22 cellular contexts compared by ENCODE assay signal in the genomic region with DNA sequence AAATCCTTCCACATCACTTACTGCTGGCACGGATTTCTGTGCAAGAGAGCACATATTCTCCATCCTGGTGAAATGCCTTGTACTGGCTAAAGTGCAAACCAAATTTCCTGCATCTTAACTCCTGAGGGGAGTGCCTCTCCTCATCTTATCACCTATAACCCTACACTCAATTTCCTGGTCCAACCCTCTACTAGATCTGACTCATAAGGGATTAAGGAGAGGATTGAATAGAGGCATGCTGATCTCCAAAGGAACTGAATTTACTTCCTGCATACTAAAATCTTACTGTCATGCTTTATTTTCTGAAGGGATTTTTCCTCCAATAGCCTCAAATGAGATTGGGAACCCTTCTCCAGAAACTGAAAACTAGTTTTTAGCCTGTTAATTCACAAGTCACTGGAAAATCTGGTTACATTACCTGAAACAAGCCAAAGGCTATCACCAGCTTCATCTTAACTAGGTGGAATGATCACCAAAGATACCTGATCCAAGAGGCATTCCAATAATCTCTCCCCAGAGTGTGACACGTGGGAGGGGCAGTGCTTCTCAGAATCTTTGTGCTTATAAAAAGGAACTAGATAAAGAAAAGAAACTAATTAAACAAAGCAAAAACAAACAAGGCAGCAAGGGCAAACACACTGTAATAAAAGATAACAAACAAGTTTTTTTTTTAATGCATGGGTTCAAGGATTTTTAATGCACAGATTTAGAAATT.
A peak's percentile ranks its signal among the peaks of the same experiment; 100 is the strongest.
DNase-seq lines count a peak whose midpoint lies in the region; ATAC-seq and TF ChIP-seq lines count a peak whose summit lies in the region.
"Had no signal": no experiment of that assay in that cellular context is flagged by ENCODE, and none has a peak within 500 bp of the region (broad histone marks: within the 10 kb centered on the region; RNA-seq: fewer than 3 reads in every experiment).

No MANE protein-coding gene starts in this region.

- no peak overlapping the region for H3K4me3 Mint-ChIP-seq in type B pancreatic cell
- H3K4me3 Mint-ChIP-seq: activated naive CD4-positive, alpha-beta T cell treated with anti-CD3 and anti-CD28 coated beads, Interleukin-2, amount 10 ng/mL, durations not matched to agents 7 days and 5 days; natural killer cell; stimulated activated memory B cell treated with anti-CD40 and anti-IgM and Interleukin-4, amounts not matched to agents 10 μg/mL and 1 μg/mL and 100 μg/mL, for 72 hours had no signal

- no peaks in the 10 kb centered on the region for H3K27me3 ChIP-seq in foreskin keratinocyte
- H3K27me3 ChIP-seq: tibial nerve had no signal

- H3K9me3 Mint-ChIP-seq in type B pancreatic cell = no peaks in the 10 kb centered on the region
- H3K9me3 Mint-ChIP-seq: activated naive CD4-positive, alpha-beta T cell treated with anti-CD3 and anti-CD28 coated beads, Interleukin-2, amount 10 ng/mL, durations not matched to agents 7 days and 5 days; stimulated activated memory B cell treated with anti-CD40 and anti-IgM and Interleukin-4, amounts not matched to agents 10 μg/mL and 1 μg/mL and 100 μg/mL, for 72 hours had no signal

- H3K4me1 Mint-ChIP-seq in type B pancreatic cell (ENCODE audit: unreplicated experiment) = peaks cover 6% of the 10 kb centered on the region
- H3K4me1 Mint-ChIP-seq: activated naive CD4-positive, alpha-beta T cell treated with anti-CD3 and anti-CD28 coated beads, Interleukin-2, amount 10 ng/mL, durations not matched to agents 7 days and 5 days; natural killer cell; stimulated activated memory B cell treated with anti-CD40 and anti-IgM and Interleukin-4, amounts not matched to agents 10 μg/mL and 1 μg/mL and 100 μg/mL, for 72 hours had no signal

- peak overlapping the region; percentile 52 for H3K27ac Mint-ChIP-seq in type B pancreatic cell
- H3K27ac Mint-ChIP-seq: activated naive CD4-positive, alpha-beta T cell treated with anti-CD3 and anti-CD28 coated beads, Interleukin-2, amount 10 ng/mL, durations not matched to agents 7 days and 5 days; natural killer cell; stimulated activated memory B cell treated with anti-CD40 and anti-IgM and Interleukin-4, amounts not matched to agents 10 μg/mL and 1 μg/mL and 100 μg/mL, for 72 hours had no signal

- TF ChIP-seq CTCF in VCaP (conservative IDR thresholded peaks at IDR 0.05) (no peak), foreskin keratinocyte (conservative IDR thresholded peaks at IDR 0.05) (no peak), type B pancreatic cell (conservative IDR thresholded peaks at IDR 0.05) (no peak)

- peak; percentile 98 for ATAC-seq in foreskin keratinocyte
- ATAC-seq in HG03135 (IDR thresholded peaks at IDR 0.05; ENCODE audit: unreplicated experiment) = no peak
- ATAC-seq: A549; natural killer cell; stimulated activated memory B cell treated with anti-CD40 and anti-IgM and Interleukin-4, amounts not matched to agents 10 μg/mL and 1 μg/mL and 100 μg/mL, for 72 hours had no signal

- DNase-seq in NCI-H446 (lab: John Stamatoyannopoulos, UW) = peak; percentile 1 to 41
- no peak for DNase-seq in NCI-H446 treated with DMSO at 0.1 percent for 48 hours (lab: John Stamatoyannopoulos, UW)
- peak; percentile 30 to 67 for DNase-seq in foreskin keratinocyte
- no peak for DNase-seq in type B pancreatic cell (ENCODE audit: extremely low spot score, unreplicated experiment)
- DNase-seq in foreskin melanocyte = no peak
- DNase-seq in inferior parietal cortex (ENCODE audit: extremely low spot score) = no peak
- DNase-seq: activated CD4-positive, alpha-beta T cell treated with anti-CD3 and anti-CD28 coated beads, Interleukin-2, amount 50 U/mL, for 4 hours; activated naive CD4-positive, alpha-beta T cell treated with anti-CD3 and anti-CD28 coated beads, Interleukin-2, amount 10 ng/mL, durations not matched to agents 7 days and 5 days; activated T-cell treated with anti-CD3 and anti-CD28 coated beads, Interleukin-2, amount 50 U/mL, for 1 hour; C1 segment of cervical spinal cord; DMS153; glutamatergic neuron; IMR-90; natural killer cell; NCI-H1930; NCI-H774; stimulated activated CD4-positive, alpha-beta T cell treated with anti-CD3 and anti-CD28 coated beads, Interleukin-12 subunit alpha, Interleukin-12 subunit beta, amount 100 ng/mL, for 4 hours had no signal

- peak overlapping the region; percentile 80 for H3K27ac ChIP-seq in VCaP
- H3K27ac ChIP-seq in foreskin keratinocyte = no peak overlapping the region
- H3K27ac ChIP-seq: A549, tibial nerve had no signal

- H3K4me1 ChIP-seq in foreskin keratinocyte = peaks cover 12% of the 10 kb centered on the region
- H3K4me1 ChIP-seq: A549 had no signal

- H3K27me3 Mint-ChIP-seq in type B pancreatic cell = no peaks in the 10 kb centered on the region
- H3K27me3 Mint-ChIP-seq: activated naive CD4-positive, alpha-beta T cell treated with anti-CD3 and anti-CD28 coated beads, Interleukin-2, amount 10 ng/mL, durations not matched to agents 7 days and 5 days; stimulated activated memory B cell treated with anti-CD40 and anti-IgM and Interleukin-4, amounts not matched to agents 10 μg/mL and 1 μg/mL and 100 μg/mL, for 72 hours had no signal

- H3K36me3 Mint-ChIP-seq in type B pancreatic cell = peaks cover 5% of the 10 kb centered on the region
- H3K36me3 Mint-ChIP-seq: activated naive CD4-positive, alpha-beta T cell treated with anti-CD3 and anti-CD28 coated beads, Interleukin-2, amount 10 ng/mL, durations not matched to agents 7 days and 5 days; natural killer cell; stimulated activated memory B cell treated with anti-CD40 and anti-IgM and Interleukin-4, amounts not matched to agents 10 μg/mL and 1 μg/mL and 100 μg/mL, for 72 hours had no signal

Comparison
In these comparisons a context has a peak if more than half of its experiments do, and no peak if none do; other contexts are left out.
1. DNase-seq: peak in NCI-H446 (2 of 2) and foreskin keratinocyte (2 of 2); none in NCI-H446 treated with DMSO at 0.1 percent for 48 hours (single experiment), type B pancreatic cell (single experiment), foreskin melanocyte (single experiment) and inferior parietal cortex (single experiment).